In genomic region chr12:6849427-6849826, GRCh38 we compare ENCODE assay signal across 16 cellular contexts. TPM values are rescaled to one million over a fixed set of nuclear protein-coding genes. Genes with fewer than 3 reads are reported as not detected.
DNase-seq lines count a peak whose midpoint lies in the region; ATAC-seq, FAIRE-seq and TF ChIP-seq lines count a peak whose summit lies in the region.
"Had no signal": no experiment of that assay in that cellular context is flagged by ENCODE, and none has a peak within 500 bp of the region (broad histone marks: within the 10 kb centered on the region; RNA-seq: fewer than 3 reads in every experiment).

No MANE protein-coding gene starts in this region.

- H4K20me1 ChIP-seq in SK-N-SH (ENCODE audit: insufficient read depth) (no peaks in the 10 kb centered on the region), SU-DHL-6 (ENCODE audit: low read depth, low read length) (no peaks in the 10 kb centered on the region), keratinocyte (ENCODE audit: control insufficient read depth, extremely low read depth, insufficient read depth, low read length) (no peaks in the 10 kb centered on the region)

- H3K36me3 ChIP-seq in SK-N-SH (replicated peaks in 1 of 2; ENCODE audit: control insufficient read depth in 1 of 2, insufficient read depth in 2 of 2, low read length in 1 of 2) = peaks cover 29 to 37% of the 10 kb centered on the region in 2 experiments
- no peaks in the 10 kb centered on the region for H3K36me3 ChIP-seq in SU-DHL-6 (ENCODE audit: low read length)
- H3K36me3 ChIP-seq in keratinocyte (ENCODE audit: control insufficient read depth in 2 of 2, extremely low read depth in 1 of 2, insufficient read depth in 2 of 2, low read length in 2 of 2) = peaks cover 6 to 34% of the 10 kb centered on the region in 2 experiments
- H3K36me3 ChIP-seq: colonic mucosa had no signal

- TF ChIP-seq RAD21 in SK-N-SH (IDR thresholded peaks at IDR 0.05; ENCODE audit: low read length) = no peak

- no peak overlapping the region for H3K9ac ChIP-seq in SK-N-SH
- H3K9ac ChIP-seq in SU-DHL-6 (ENCODE audit: low read length) = 0 out of 2 replicates have a peak overlapping the region, but pooled peaks have one; percentile 93
- H3K9ac ChIP-seq in keratinocyte (ENCODE audit: control insufficient read depth, extremely low read depth, insufficient read depth, low read length) = no peak overlapping the region

- H3K4me2 ChIP-seq in SK-N-SH (peak overlapping the region; percentile 77), SU-DHL-6 (ENCODE audit: low read depth, low read length, poor library complexity, severe bottlenecking) (peak overlapping the region; percentile 73), keratinocyte (ENCODE audit: control insufficient read depth, extremely low read depth, insufficient read depth, low read depth, low read length) (peak overlapping the region; percentile 94)

- no peaks in the 10 kb centered on the region for H3K9me2 ChIP-seq in SK-N-SH
- no peaks in the 10 kb centered on the region for H3K9me2 ChIP-seq in SU-DHL-6 (replicated peaks; ENCODE audit: insufficient read depth, low read length)

- DNase-seq in SK-N-SH = no peak
- DNase-seq in keratinocyte (ENCODE audit: low read depth, low spot score) = no peak
- DNase-seq in T-helper 9 cell = no peak
- DNase-seq in stimulated activated CD8-positive, alpha-beta memory T cell treated with anti-CD3 and anti-CD28 coated beads, Interleukin-4, amount 100 ng/mL, for 48 hours = no peak
- DNase-seq: 8988T; activated CD8-positive, alpha-beta memory T cell treated with anti-CD3 and anti-CD28 coated beads for 24 hours; CD8-positive, alpha-beta T cell; colonic mucosa; GDM1; lower lobe of right lung; NCI-H510A had no signal

- TF ChIP-seq CTCF in SK-N-SH (IDR thresholded peaks at IDR 0.05) (no peak), SU-DHL-6 (IDR thresholded peaks at IDR 0.05; ENCODE audit: insufficient read depth, low read length, poor library complexity, severe bottlenecking) (no peak), keratinocyte (optimal IDR thresholded peaks at IDR 0.05 in 1 of 3, IDR thresholded peaks at IDR 0.05 in 1 of 3, conservative IDR thresholded peaks at IDR 0.05 in 1 of 3; ENCODE audit: extremely low read depth in 1 of 3, insufficient read depth in 2 of 3, low read length in 3 of 3) (no peak)

- no peak for TF ChIP-seq EP300 in SK-N-SH (IDR thresholded peaks at IDR 0.05; ENCODE audit: borderline replicate concordance in 1 of 2, low read depth in 1 of 2, low read length in 1 of 2)

- H3F3A ChIP-seq in SK-N-SH (replicated peaks; ENCODE audit: insufficient read depth) (peaks cover 27% of the 10 kb centered on the region), SU-DHL-6 (ENCODE audit: insufficient read depth) (peaks cover 9% of the 10 kb centered on the region; the same call in 1 of the 2 replicates)

- H3K27ac ChIP-seq in SK-N-SH (ENCODE audit: low read depth in 2 of 2, low read length in 1 of 2) (no peak overlapping the region), SU-DHL-6 (ENCODE audit: low read depth, low read length) (no peak overlapping the region), keratinocyte (ENCODE audit: control insufficient read depth, insufficient read depth, low read length) (no peak overlapping the region)
- H3K27ac ChIP-seq: colonic mucosa, lower lobe of right lung, neutrophil had no signal

- dilution Hi-C loops in keratinocyte (cut with MboI; ENCODE audit: extremely low pct_ligation_motif_present, low sequenced_read_pairs) = no loop called here

- H3K27me3 ChIP-seq in SK-N-SH (ENCODE audit: insufficient read depth) (no peaks in the 10 kb centered on the region), SU-DHL-6 (ENCODE audit: low read length) (no peaks in the 10 kb centered on the region), keratinocyte (ENCODE audit: control insufficient read depth, extremely low read depth, insufficient read depth, low read length) (no peaks in the 10 kb centered on the region)
- H3K27me3 ChIP-seq: colonic mucosa, neutrophil had no signal

- ATAC-seq in SK-N-SH treated with all-trans-retinoic acid at 6 μM for 48 hours (no peak), HG02759 (IDR thresholded peaks at IDR 0.05; ENCODE audit: unreplicated experiment) (no peak)
- ATAC-seq: CD8-positive, alpha-beta T cell; lower lobe of right lung had no signal

- H3K4me1 ChIP-seq in SK-N-SH (ENCODE audit: control insufficient read depth in 1 of 2, insufficient read depth in 2 of 2, low read depth in 1 of 2, low read length in 1 of 2) = peaks cover 7 to 17% of the 10 kb centered on the region in 2 experiments
- H3K4me1 ChIP-seq in keratinocyte (ENCODE audit: control insufficient read depth, extremely low read depth, insufficient read depth, low read length) = peaks cover 21% of the 10 kb centered on the region

- no peak for FAIRE-seq in keratinocyte (lab: Jason Lieb, UNC)

- H2AFZ ChIP-seq in SK-N-SH (ENCODE audit: low read depth) (no peak overlapping the region), SU-DHL-6 (ENCODE audit: low read depth, low read length, severe bottlenecking) (no peak overlapping the region), keratinocyte (ENCODE audit: control insufficient read depth, low read length) (no peak overlapping the region)

- H3K9me3 ChIP-seq in SK-N-SH (no peaks in the 10 kb centered on the region), SU-DHL-6 (ENCODE audit: insufficient read depth, low read length) (no peaks in the 10 kb centered on the region), keratinocyte (ENCODE audit: control insufficient read depth, low read depth, low read length) (no peaks in the 10 kb centered on the region)
- H3K9me3 ChIP-seq: colonic mucosa, lower lobe of right lung, neutrophil had no signal

- H3K4me3 ChIP-seq in SK-N-SH (ENCODE audit: low read depth in 2 of 2, low read length in 1 of 2) = no peak overlapping the region; a peak in 1 of 4 replicates
- peak overlapping the region; percentile 88; the same call in 1 of the 2 replicates for H3K4me3 ChIP-seq in GM08714 (ENCODE audit: low read length)
- no peak overlapping the region for H3K4me3 ChIP-seq in SU-DHL-6 (ENCODE audit: insufficient read depth, low read length, poor library complexity, severe bottlenecking)
- H3K4me3 ChIP-seq in keratinocyte (ENCODE audit: control insufficient read depth in 2 of 3, extremely low read depth in 1 of 3, insufficient read depth in 2 of 3, low read depth in 1 of 3, low read length in 3 of 3) = no peak overlapping the region
- H3K4me3 ChIP-seq: colonic mucosa, lower lobe of right lung had no signal

- CTCF ChIA-PET in SK-N-SH (lab: Yijun Ruan, JAX) = interaction anchor here (0.9 to 19.4 kb wide), 3 partner anchors 10 to 19 kb away, joined by 3 to 225 read pairs (median 164); partner anchors contain the start of genes P3H3, SPSB2 and TPI1

- POLR2A ChIA-PET in SK-N-SH (lab: Yijun Ruan, JAX) = no interaction called here

- H3K9me1 ChIP-seq in keratinocyte (ENCODE audit: control insufficient read depth, extremely low read depth, insufficient read depth, low read length) = no peaks in the 10 kb centered on the region

- WGBS in SK-N-SH (ENCODE audit: low lambda C conversion rate) = 95% methylated on average over 2 of the region's 2 CpGs

- H3K79me2 ChIP-seq in SK-N-SH (ENCODE audit: insufficient read depth) (peaks cover 54% of the 10 kb centered on the region), SU-DHL-6 (ENCODE audit: insufficient read depth, low read length) (peaks cover 34% of the 10 kb centered on the region), keratinocyte (ENCODE audit: control insufficient read depth, insufficient read depth, low read length) (peaks cover 27% of the 10 kb centered on the region)

RNA-seq across cellular contexts. Expression of gene CDCA3, which starts 1.7 kb away (rescaled TPM):
- polyA plus RNA-seq in SK-N-SH (2012; rRNA removed) (33.0 and 34.0 TPM in 2 replicates), keratinocyte (2.1 to 16.9 TPM (median 15.0 TPM) in 3 replicates)
- polyA plus RNA-seq in SK-N-SH (2012; cell fraction: cytosol; rRNA removed) = 18.8 and 25.0 TPM in 2 replicates
- polyA plus RNA-seq in SK-N-SH (2012; cell fraction: nucleus; rRNA removed) = 49.3 and 55.0 TPM in 2 replicates
- 0.62 TPM for polyA plus RNA-seq in keratinocyte (2011; ENCODE audit: low read depth)
- polyA plus RNA-seq in keratinocyte (2011; cell fraction: cytosol; rRNA removed) = 3.6 and 4.7 TPM in 2 replicates
- polyA plus RNA-seq in keratinocyte (2011; cell fraction: nucleus; rRNA removed) = 7.3 and 8.3 TPM in 2 replicates
- 0.55 and 15.7 TPM in 2 replicates for polyA plus RNA-seq in keratinocyte (2012; ENCODE audit: low replicate concordance)
- polyA minus RNA-seq in keratinocyte = 3.0 to 10.4 TPM (median 7.5 TPM) in 3 replicates
- polyA minus RNA-seq in keratinocyte (2011; cell fraction: cytosol; rRNA and poly(A)+ RNA removed) = 22.4 TPM
- polyA minus RNA-seq in keratinocyte (2011; cell fraction: nucleus; rRNA and poly(A)+ RNA removed) = 5.0 and 9.8 TPM in 2 replicates

RNA-seq across cellular contexts. Expression of gene USP5, which starts 2.5 kb away (rescaled TPM):
- polyA plus RNA-seq in SK-N-SH (2012; rRNA removed) (97.2 and 100 TPM in 2 replicates), keratinocyte (58.3 to 84.1 TPM (median 67.2 TPM) in 3 replicates)
- polyA plus RNA-seq in SK-N-SH (2012; cell fraction: cytosol; rRNA removed) = 46.4 and 64.2 TPM in 2 replicates
- polyA plus RNA-seq in SK-N-SH (2012; cell fraction: nucleus; rRNA removed) = 203 and 208 TPM in 2 replicates
- polyA plus RNA-seq in keratinocyte (2011; ENCODE audit: low read depth) = 31.2 TPM
- 42.8 and 66.5 TPM in 2 replicates for polyA plus RNA-seq in keratinocyte (2011; cell fraction: cytosol; rRNA removed)
- polyA plus RNA-seq in keratinocyte (2011; cell fraction: nucleus; rRNA removed) = 94.0 and 116 TPM in 2 replicates
- 44.4 and 76.0 TPM in 2 replicates for polyA plus RNA-seq in keratinocyte (2012; ENCODE audit: low replicate concordance)
- 122 to 148 TPM (median 148 TPM) in 3 replicates for polyA minus RNA-seq in keratinocyte
- polyA minus RNA-seq in keratinocyte (2011; cell fraction: cytosol; rRNA and poly(A)+ RNA removed) = 95.2 TPM
- 67.8 and 83.2 TPM in 2 replicates for polyA minus RNA-seq in keratinocyte (2011; cell fraction: nucleus; rRNA and poly(A)+ RNA removed)

RNA-seq across cellular contexts. Expression of gene GNB3, which starts 8.7 kb away (rescaled TPM):
- 12.9 and 13.8 TPM in 2 replicates for polyA plus RNA-seq in SK-N-SH (2012; rRNA removed)
- 1.6 and 3.0 TPM in 2 replicates for polyA plus RNA-seq in SK-N-SH (2012; cell fraction: cytosol; rRNA removed)
- polyA plus RNA-seq in SK-N-SH (2012; cell fraction: nucleus; rRNA removed) = 93.1 and 96.5 TPM in 2 replicates
- 0.41 to 0.94 TPM (median 0.80 TPM) in 3 replicates for polyA plus RNA-seq in keratinocyte
- not detected for polyA plus RNA-seq in keratinocyte (2011; ENCODE audit: low read depth)
- 0.16 TPM in 2 replicates for polyA plus RNA-seq in keratinocyte (2011; cell fraction: cytosol; rRNA removed)
- polyA plus RNA-seq in keratinocyte (2011; cell fraction: nucleus; rRNA removed) = 4.2 and 5.9 TPM in 2 replicates
- polyA plus RNA-seq in keratinocyte (2012; ENCODE audit: low replicate concordance) = 0.44 and 0.77 TPM in 2 replicates
- polyA minus RNA-seq in keratinocyte = 0.64 to 0.98 TPM (median 0.89 TPM) in 3 replicates
- polyA minus RNA-seq in keratinocyte (2011; cell fraction: cytosol; rRNA and poly(A)+ RNA removed) = not detected
- 0.93 and 1.3 TPM in 2 replicates for polyA minus RNA-seq in keratinocyte (2011; cell fraction: nucleus; rRNA and poly(A)+ RNA removed)

RNA-seq across cellular contexts. Expression of gene TPI1, which starts 17.9 kb away (rescaled TPM):
- polyA plus RNA-seq in SK-N-SH (2012; rRNA removed) (1,175 and 1,316 TPM in 2 replicates), keratinocyte (1,218 to 2,229 TPM (median 1,551 TPM) in 3 replicates)
- 1,053 and 1,239 TPM in 2 replicates for polyA plus RNA-seq in SK-N-SH (2012; cell fraction: cytosol; rRNA removed)
- 674 and 733 TPM in 2 replicates for polyA plus RNA-seq in SK-N-SH (2012; cell fraction: nucleus; rRNA removed)
- polyA plus RNA-seq in keratinocyte (2011; ENCODE audit: low read depth) = 265 TPM
- 1,209 and 1,293 TPM in 2 replicates for polyA plus RNA-seq in keratinocyte (2011; cell fraction: cytosol; rRNA removed)
- polyA plus RNA-seq in keratinocyte (2011; cell fraction: nucleus; rRNA removed) = 796 and 920 TPM in 2 replicates
- 546 and 816 TPM in 2 replicates for polyA plus RNA-seq in keratinocyte (2012; ENCODE audit: low replicate concordance)
- polyA minus RNA-seq in keratinocyte = 1,325 to 2,073 TPM (median 1,599 TPM) in 3 replicates
- 656 TPM for polyA minus RNA-seq in keratinocyte (2011; cell fraction: cytosol; rRNA and poly(A)+ RNA removed)
- polyA minus RNA-seq in keratinocyte (2011; cell fraction: nucleus; rRNA and poly(A)+ RNA removed) = 245 and 276 TPM in 2 replicates

RNA-seq across cellular contexts. Expression of gene P3H3, which starts 21.2 kb away (rescaled TPM):
- polyA plus RNA-seq in SK-N-SH (2012; rRNA removed) (49.5 and 74.6 TPM in 2 replicates), keratinocyte (3.9 to 5.7 TPM (median 4.2 TPM) in 3 replicates)
- 27.5 and 38.8 TPM in 2 replicates for polyA plus RNA-seq in SK-N-SH (2012; cell fraction: cytosol; rRNA removed)
- polyA plus RNA-seq in SK-N-SH (2012; cell fraction: nucleus; rRNA removed) = 144 and 192 TPM in 2 replicates
- polyA plus RNA-seq in keratinocyte (2011; ENCODE audit: low read depth) = 1.6 TPM
- polyA plus RNA-seq in keratinocyte (2011; cell fraction: cytosol; rRNA removed) = 1.2 and 3.1 TPM in 2 replicates
- polyA plus RNA-seq in keratinocyte (2011; cell fraction: nucleus; rRNA removed) = 8.5 and 10.8 TPM in 2 replicates
- 3.0 and 9.1 TPM in 2 replicates for polyA plus RNA-seq in keratinocyte (2012; ENCODE audit: low replicate concordance)
- 3.7 to 7.5 TPM (median 3.9 TPM) in 3 replicates for polyA minus RNA-seq in keratinocyte
- polyA minus RNA-seq in keratinocyte (2011; cell fraction: cytosol; rRNA and poly(A)+ RNA removed) = 3.5 TPM
- 7.2 and 7.4 TPM in 2 replicates for polyA minus RNA-seq in keratinocyte (2011; cell fraction: nucleus; rRNA and poly(A)+ RNA removed)
